Comparison of ENCODE assay signal across 10 cellular contexts in genomic region chr3:12797124-12797891, GRCh38. TPM values are rescaled to one million over a fixed set of nuclear protein-coding genes. Genes with fewer than 3 reads are reported as not detected.
DNase-seq lines count a peak whose midpoint lies in the region; ATAC-seq lines count a peak whose summit lies in the region.
"Had no signal": no experiment of that assay in that cellular context is flagged by ENCODE, and none has a peak within 500 bp of the region (broad histone marks: within the 10 kb centered on the region; RNA-seq: fewer than 3 reads in every experiment).

No MANE protein-coding gene starts in this region.

- peak overlapping the region; percentile 64 for H3K4me3 ChIP-seq in effector memory CD4-positive, alpha-beta T cell (ENCODE audit: insufficient read depth, low read depth, low read length, poor library complexity, severe bottlenecking)

- H3K4me1 Mint-ChIP-seq in stimulated activated naive CD8-positive, alpha-beta T cell treated with anti-CD3 and anti-CD28 coated beads, Interleukin-15, amount 100 ng/mL, for 72 hours = no peaks in the 10 kb centered on the region
- H3K4me1 Mint-ChIP-seq in naive thymus-derived CD8-positive, alpha-beta T cell = peaks cover 5 to 23% (median 13%) of the 10 kb centered on the region in 4 donors

- peak overlapping the region; percentile 83 to 85 for H3K4me3 Mint-ChIP-seq in stimulated activated naive CD8-positive, alpha-beta T cell treated with anti-CD3 and anti-CD28 coated beads, Interleukin-15, amount 100 ng/mL, for 72 hours
- H3K4me3 Mint-ChIP-seq in naive thymus-derived CD8-positive, alpha-beta T cell = peak overlapping the region; percentile 79 to 94 (median 89)

- H3K36me3 ChIP-seq in effector memory CD4-positive, alpha-beta T cell (ENCODE audit: control insufficient read depth, insufficient read depth, low read length) = no peaks in the 10 kb centered on the region

- peaks cover 9% of the 10 kb centered on the region for H3K27me3 Mint-ChIP-seq in stimulated activated naive CD8-positive, alpha-beta T cell treated with anti-CD3 and anti-CD28 coated beads, Interleukin-15, amount 100 ng/mL, for 72 hours
- peaks cover 0 to 12% (median 3%) of the 10 kb centered on the region in 5 donors for H3K27me3 Mint-ChIP-seq in naive thymus-derived CD8-positive, alpha-beta T cell

- no peak overlapping the region for H3K27ac ChIP-seq in effector memory CD4-positive, alpha-beta T cell (ENCODE audit: insufficient read depth, low read length, poor library complexity, severe bottlenecking)

- H3K27me3 ChIP-seq in effector memory CD4-positive, alpha-beta T cell (replicated peaks; ENCODE audit: control insufficient read depth, insufficient read depth, low read length, poor library complexity, severe bottlenecking) = no peaks in the 10 kb centered on the region

- DNase-seq in stimulated activated naive CD8-positive, alpha-beta T cell treated with anti-CD3 and anti-CD28 coated beads, Interleukin-15, amount 100 ng/mL, for 72 hours = no peak
- DNase-seq in stimulated activated naive CD8-positive, alpha-beta T cell treated with anti-CD3 and anti-CD28 coated beads, Interleukin-15, Interleukin-2, amounts not matched to agents 100 U/mL and 50 U/mL, for 24 hours = no peak
- DNase-seq in effector memory CD4-positive, alpha-beta T cell = no peak
- DNase-seq in naive thymus-derived CD8-positive, alpha-beta T cell = no peak
- DNase-seq in NCI-H2196 treated with DMSO at 0.1 percent for 48 hours (lab: John Stamatoyannopoulos, UW; ENCODE audit: unreplicated experiment) (no peak), UCSD-AML1 (lab: John Stamatoyannopoulos, UW; ENCODE audit: unreplicated experiment) (no peak)
- DNase-seq: MM.1S had no signal

- H3K4me1 ChIP-seq in effector memory CD4-positive, alpha-beta T cell (ENCODE audit: control insufficient read depth, insufficient read depth, low read length, poor library complexity, severe bottlenecking) = peaks cover 8% of the 10 kb centered on the region

- POLR2A ChIA-PET in naive thymus-derived CD8-positive, alpha-beta T cell (lab: Charles Lee) = interaction anchor here (2.2 to 2.8 kb wide), 3 partner anchors 12 to 44 kb away, joined by 10 to 18 read pairs (median 15); partner anchors contain the start of gene RPL32

- no peak for ATAC-seq in stimulated activated naive CD8-positive, alpha-beta T cell treated with anti-CD3 and anti-CD28 coated beads, Interleukin-15, amount 100 ng/mL, for 72 hours
- no peak for ATAC-seq in stimulated activated naive CD8-positive, alpha-beta T cell treated with anti-CD3 and anti-CD28 coated beads, Interleukin-15, Interleukin-2, amounts not matched to agents 100 U/mL and 50 U/mL, for 24 hours
- ATAC-seq in naive thymus-derived CD8-positive, alpha-beta T cell = no peak
- ATAC-seq in GM19455 (IDR thresholded peaks at IDR 0.05; ENCODE audit: unreplicated experiment) (no peak), GM19467 (IDR thresholded peaks at IDR 0.05; ENCODE audit: unreplicated experiment) (no peak)

- no peak overlapping the region for H3K27ac Mint-ChIP-seq in stimulated activated naive CD8-positive, alpha-beta T cell treated with anti-CD3 and anti-CD28 coated beads, Interleukin-15, amount 100 ng/mL, for 72 hours
- H3K27ac Mint-ChIP-seq in naive thymus-derived CD8-positive, alpha-beta T cell = peak overlapping the region in 6 of 10 donors; percentile 16 to 90 (median 60)

- H3K36me3 Mint-ChIP-seq in naive thymus-derived CD8-positive, alpha-beta T cell = no peaks in the 10 kb centered on the region

- H3K9me3 Mint-ChIP-seq in stimulated activated naive CD8-positive, alpha-beta T cell treated with anti-CD3 and anti-CD28 coated beads, Interleukin-15, amount 100 ng/mL, for 72 hours = no peaks in the 10 kb centered on the region
- no peaks in the 10 kb centered on the region for H3K9me3 Mint-ChIP-seq in naive thymus-derived CD8-positive, alpha-beta T cell

- no peaks in the 10 kb centered on the region for H3K9me3 ChIP-seq in effector memory CD4-positive, alpha-beta T cell (ENCODE audit: control insufficient read depth, low read length)

RNA-seq across cellular contexts. Expression of gene CAND2, which starts 0.8 kb away (rescaled TPM):
- 1 to 10 TPM; 4.1 to 4.3 TPM for total RNA-seq in naive thymus-derived CD8-positive, alpha-beta T cell
- 1 to 10 TPM; 1.8 to 3.6 (median 2.6) TPM for polyA plus RNA-seq in naive thymus-derived CD8-positive, alpha-beta T cell

RNA-seq across cellular contexts. Expression of gene TMEM40, which starts 38.2 kb away (rescaled TPM):
- total RNA-seq in naive thymus-derived CD8-positive, alpha-beta T cell = not detected
- polyA plus RNA-seq in naive thymus-derived CD8-positive, alpha-beta T cell = not detected
- total RNA-seq: occipital lobe had no signal

RNA-seq across cellular contexts. Expression of gene RPL32, which starts 44.1 kb away (rescaled TPM):
- 1,000 to 10,000 TPM; 4,123 to 4,303 TPM for total RNA-seq in naive thymus-derived CD8-positive, alpha-beta T cell
- polyA plus RNA-seq in naive thymus-derived CD8-positive, alpha-beta T cell = 1,000 to 10,000 TPM; 4,376 to 5,220 (median 4,420) TPM

Comparison
In these comparisons a context has a peak if more than half of its experiments do, and no peak if none do; other contexts are left out.
1. H3K27ac Mint-ChIP-seq: peak in naive thymus-derived CD8-positive, alpha-beta T cell (6 of 10); none in stimulated activated naive CD8-positive, alpha-beta T cell treated with anti-CD3 and anti-CD28 coated beads, Interleukin-15, amount 100 ng/mL, for 72 hours (0 of 2).